In genomic region chr17:29107933-29108805, GRCh38 we compare ENCODE assay signal across 13 cellular contexts.
A peak's percentile ranks its signal among the peaks of the same experiment; 100 is the strongest.
DNase-seq lines count a peak whose midpoint lies in the region; ATAC-seq and TF ChIP-seq lines count a peak whose summit lies in the region.
"Had no signal": no experiment of that assay in that cellular context is flagged by ENCODE, and none has a peak within 500 bp of the region (broad histone marks: within the 10 kb centered on the region; RNA-seq: fewer than 3 reads in every experiment).

No MANE protein-coding gene starts in this region.

- peak overlapping the region; percentile 30 for H3K27ac Mint-ChIP-seq in activated T-cell treated with anti-CD3 and anti-CD28 coated beads, Interleukin-2, amount 50 U/mL, for 24 hours
- no peak overlapping the region for H3K27ac Mint-ChIP-seq in activated naive CD4-positive, alpha-beta T cell treated with anti-CD3 and anti-CD28 coated beads for 36 hours
- H3K27ac Mint-ChIP-seq: stimulated activated naive CD8-positive, alpha-beta T cell treated with anti-CD3 and anti-CD28 coated beads, Interleukin-15, Interleukin-2, amounts not matched to agents 100 ng/mL and 50 ng/mL, for 24 hours had no signal

- 73 to 85% methylated on average over 9 to 10 of the region's 10 CpGs for WGBS in upper lobe of left lung, 2 donors

- in situ Hi-C loops in astrocyte of the cerebellum (cut with HindIII; ENCODE audit: low sequenced_read_pairs) = no loop called here

- no peak for DNase-seq in activated T-cell treated with anti-CD3 and anti-CD28 coated beads, Interleukin-2, amount 50 U/mL, for 24 hours
- DNase-seq in activated T-cell treated with anti-CD3 and anti-CD28 coated beads, Interleukin-2, amount 50 U/mL, for 4 hours = no peak
- DNase-seq in astrocyte of the cerebellum (ENCODE audit: low read depth) = no peak
- peak; percentile 87 for DNase-seq in kidney tubule cell (ENCODE audit: low spot score)
- peak in 1 of 2 donors; percentile 75 for DNase-seq in upper lobe of left lung
- DNase-seq in activated naive CD4-positive, alpha-beta T cell treated with anti-CD3 and anti-CD28 coated beads for 36 hours = no peak
- DNase-seq: amniotic stem cell, DND-41, NCI-H1930 had no signal

- H3K9me3 ChIP-seq in upper lobe of left lung = no peaks in the 10 kb centered on the region
- H3K9me3 ChIP-seq: esophagus muscularis mucosa had no signal

- peaks cover 74% of the 10 kb centered on the region for H3K36me3 Mint-ChIP-seq in activated T-cell treated with anti-CD3 and anti-CD28 coated beads, Interleukin-2, amount 50 U/mL, for 24 hours (ENCODE audit: low read depth)
- peaks cover 43% of the 10 kb centered on the region for H3K36me3 Mint-ChIP-seq in activated T-cell treated with anti-CD3 and anti-CD28 coated beads, Interleukin-2, amount 50 U/mL, for 4 hours (ENCODE audit: insufficient read depth)
- peaks cover 3% of the 10 kb centered on the region for H3K36me3 Mint-ChIP-seq in activated naive CD4-positive, alpha-beta T cell treated with anti-CD3 and anti-CD28 coated beads for 36 hours (ENCODE audit: low read depth)

- no peaks in the 10 kb centered on the region for H3K27me3 ChIP-seq in upper lobe of left lung
- H3K27me3 ChIP-seq: esophagus muscularis mucosa had no signal

- no peaks in the 10 kb centered on the region for H3K27me3 Mint-ChIP-seq in activated T-cell treated with anti-CD3 and anti-CD28 coated beads, Interleukin-2, amount 50 U/mL, for 24 hours
- H3K27me3 Mint-ChIP-seq in activated T-cell treated with anti-CD3 and anti-CD28 coated beads, Interleukin-2, amount 50 U/mL, for 4 hours (ENCODE audit: low read depth) = no peaks in the 10 kb centered on the region
- H3K27me3 Mint-ChIP-seq in activated naive CD4-positive, alpha-beta T cell treated with anti-CD3 and anti-CD28 coated beads for 36 hours (ENCODE audit: low read depth) = no peaks in the 10 kb centered on the region
- H3K27me3 Mint-ChIP-seq: stimulated activated naive CD8-positive, alpha-beta T cell treated with anti-CD3 and anti-CD28 coated beads, Interleukin-15, Interleukin-2, amounts not matched to agents 100 ng/mL and 50 ng/mL, for 24 hours had no signal

- H3K4me1 Mint-ChIP-seq in activated T-cell treated with anti-CD3 and anti-CD28 coated beads, Interleukin-2, amount 50 U/mL, for 24 hours (ENCODE audit: low read depth) = no peaks in the 10 kb centered on the region
- H3K4me1 Mint-ChIP-seq in activated T-cell treated with anti-CD3 and anti-CD28 coated beads, Interleukin-2, amount 50 U/mL, for 4 hours (ENCODE audit: low read depth) = no peaks in the 10 kb centered on the region
- no peaks in the 10 kb centered on the region for H3K4me1 Mint-ChIP-seq in activated naive CD4-positive, alpha-beta T cell treated with anti-CD3 and anti-CD28 coated beads for 36 hours (ENCODE audit: low read depth)

- H3K4me1 ChIP-seq in upper lobe of left lung = peaks cover 5 to 13% (median 8%) of the 10 kb centered on the region in 4 donors

- no peaks in the 10 kb centered on the region for H3K9me3 Mint-ChIP-seq in activated T-cell treated with anti-CD3 and anti-CD28 coated beads, Interleukin-2, amount 50 U/mL, for 24 hours
- no peaks in the 10 kb centered on the region for H3K9me3 Mint-ChIP-seq in activated T-cell treated with anti-CD3 and anti-CD28 coated beads, Interleukin-2, amount 50 U/mL, for 4 hours
- no peaks in the 10 kb centered on the region for H3K9me3 Mint-ChIP-seq in activated naive CD4-positive, alpha-beta T cell treated with anti-CD3 and anti-CD28 coated beads for 36 hours
- H3K9me3 Mint-ChIP-seq: stimulated activated naive CD8-positive, alpha-beta T cell treated with anti-CD3 and anti-CD28 coated beads, Interleukin-15, Interleukin-2, amounts not matched to agents 100 ng/mL and 50 ng/mL, for 24 hours had no signal

- TF ChIP-seq POLR2A in upper lobe of left lung (IDR thresholded peaks at IDR 0.05) = no peak

- H3K27ac ChIP-seq in upper lobe of left lung = peak overlapping the region; percentile 17 to 58 (median 33)
- H3K27ac ChIP-seq: esophagus muscularis mucosa had no signal

- H3K4me3 ChIP-seq in astrocyte of the cerebellum (ENCODE audit: low read depth, low read length) = no peak overlapping the region
- H3K4me3 ChIP-seq in upper lobe of left lung = no peak overlapping the region
- H3K4me3 ChIP-seq: esophagus muscularis mucosa had no signal

- H3K4me3 Mint-ChIP-seq in activated T-cell treated with anti-CD3 and anti-CD28 coated beads, Interleukin-2, amount 50 U/mL, for 24 hours = no peak overlapping the region
- no peak overlapping the region for H3K4me3 Mint-ChIP-seq in activated T-cell treated with anti-CD3 and anti-CD28 coated beads, Interleukin-2, amount 50 U/mL, for 4 hours
- no peak overlapping the region for H3K4me3 Mint-ChIP-seq in activated naive CD4-positive, alpha-beta T cell treated with anti-CD3 and anti-CD28 coated beads for 36 hours
- H3K4me3 Mint-ChIP-seq: stimulated activated naive CD8-positive, alpha-beta T cell treated with anti-CD3 and anti-CD28 coated beads, Interleukin-15, Interleukin-2, amounts not matched to agents 100 ng/mL and 50 ng/mL, for 24 hours had no signal

- TF ChIP-seq CTCF in astrocyte of the cerebellum (IDR thresholded peaks at IDR 0.05; ENCODE audit: low read depth, low read length, missing control alignments) (peak; percentile 11), upper lobe of left lung (IDR thresholded peaks at IDR 0.05) (peak in 1 of 6 experiments; percentile 6)

- peaks cover 21 to 87% (median 75%) of the 10 kb centered on the region in 4 donors for H3K36me3 ChIP-seq in upper lobe of left lung

- peak in 1 of 4 donors; percentile 34 for TF ChIP-seq EP300 in upper lobe of left lung (IDR thresholded peaks at IDR 0.05)

- intact Hi-C loops in activated naive CD4-positive, alpha-beta T cell treated with anti-CD3 and anti-CD28 coated beads for 36 hours (cut with micrococcal nuclease) = no loop called here

- CTCF ChIA-PET in activated naive CD4-positive, alpha-beta T cell treated with anti-CD3 and anti-CD28 coated beads for 36 hours (lab: Charles Lee) = interaction anchor here (0.8 to 2.0 kb wide), 3 partner anchors 10 to 143 kb away, joined by 4 to 23 read pairs (median 9); no protein-coding TSS in a partner anchor

- no peak for ATAC-seq in activated T-cell treated with anti-CD3 and anti-CD28 coated beads, Interleukin-2, amount 50 U/mL, for 4 hours
- ATAC-seq in upper lobe of left lung (ENCODE audit: low FRiP score in 2 of 2) (peak in 1 of 2 donors; percentile 80), HG03196 (IDR thresholded peaks at IDR 0.05; ENCODE audit: unreplicated experiment) (no peak), HG03139 (IDR thresholded peaks at IDR 0.05; ENCODE audit: unreplicated experiment) (no peak)
